Comparison of ENCODE assay signal across 23 cellular contexts in the genomic region with DNA sequence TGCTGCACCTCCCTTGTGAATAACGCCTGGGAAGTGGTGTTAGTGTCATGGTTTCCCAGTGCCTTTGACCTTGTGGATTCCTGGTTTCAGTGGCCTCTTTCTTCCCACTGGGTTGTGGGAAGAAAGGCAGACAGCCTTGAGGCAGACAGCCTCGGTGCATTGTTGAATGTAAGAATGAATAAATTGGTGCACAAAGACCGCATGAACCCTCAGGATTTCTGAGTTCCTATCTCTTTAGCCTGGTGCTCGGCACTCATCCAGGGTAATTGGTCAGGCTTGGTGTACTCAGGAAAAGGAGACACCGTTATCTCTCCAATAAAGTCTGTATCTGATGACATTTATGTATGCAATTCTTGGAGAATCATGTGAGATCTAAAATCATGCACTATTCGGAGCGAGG. TPM values are rescaled to one million over a fixed set of nuclear protein-coding genes. Genes with fewer than 3 reads are reported as not detected.
DNase-seq lines count a peak whose midpoint lies in the region; ATAC-seq, FAIRE-seq and TF ChIP-seq lines count a peak whose summit lies in the region.
"Had no signal": no experiment of that assay in that cellular context is flagged by ENCODE, and none has a peak within 500 bp of the region (broad histone marks: within the 10 kb centered on the region; RNA-seq: fewer than 3 reads in every experiment).

No MANE protein-coding gene starts in this region.

- H3K79me2 ChIP-seq in GM12878 (ENCODE audit: control insufficient read depth, insufficient read depth, low read length): peaks cover 28% of the 10 kb centered on the region

- H3K27me3 Mint-ChIP-seq in activated T-cell treated with anti-CD3 and anti-CD28 coated beads, Interleukin-2, amount 50 U/mL, for 72 hours (ENCODE audit: low read depth): no peaks in the 10 kb centered on the region
- H3K27me3 Mint-ChIP-seq in immature natural killer cell (ENCODE audit: low read depth in 3 of 3): peaks cover 0 to 5% (median 3%) of the 10 kb centered on the region in 3 donors
- H3K27me3 Mint-ChIP-seq in activated CD4-positive, alpha-beta memory T cell treated with anti-CD3 and anti-CD28 coated beads, Interleukin-2, amount 10 ng/mL, durations not matched to agents 7 days and 5 days: no peaks in the 10 kb centered on the region
- H3K27me3 Mint-ChIP-seq: activated naive CD4-positive, alpha-beta T cell treated with anti-CD3 and anti-CD28 coated beads, Interleukin-2, amount 50 U/mL, for 24 hours had no signal

- H4K20me1 ChIP-seq in GM12878 (ENCODE audit: control insufficient read depth, insufficient read depth): no peaks in the 10 kb centered on the region; the same call in 1 of the 2 replicates

- POLR2A ChIA-PET in GM12878 (lab: Charles Lee): interaction anchor here (1.0 kb wide), 1 partner anchor 90 kb away, joined by 3 read pairs; no protein-coding TSS in a partner anchor
- POLR2A ChIA-PET in activated CD4-positive, alpha-beta memory T cell treated with anti-CD3 and anti-CD28 coated beads, Interleukin-2, amount 10 ng/mL, durations not matched to agents 7 days and 5 days (lab: Charles Lee): no interaction called here

- H3K4me1 Mint-ChIP-seq in activated T-cell treated with anti-CD3 and anti-CD28 coated beads, Interleukin-2, amount 50 U/mL, for 72 hours (ENCODE audit: low read depth): peaks cover 46% of the 10 kb centered on the region
- H3K4me1 Mint-ChIP-seq in immature natural killer cell: peaks cover 45 to 55% of the 10 kb centered on the region in 2 donors
- peaks cover 25% of the 10 kb centered on the region for H3K4me1 Mint-ChIP-seq in activated CD4-positive, alpha-beta memory T cell treated with anti-CD3 and anti-CD28 coated beads, Interleukin-2, amount 10 ng/mL, durations not matched to agents 7 days and 5 days

- no peak for FAIRE-seq in GM12878 (lab: Jason Lieb, UNC)

- peak overlapping the region; percentile 7; the same call in 1 of the 2 replicates for H3K4me2 ChIP-seq in GM12878 (ENCODE audit: control insufficient read depth, insufficient read depth)

- H3K4me3 ChIP-seq in GM12878 (no peak overlapping the region), tibial artery (no peak overlapping the region)
- H3K4me3 ChIP-seq: mucosa of descending colon had no signal

- H3K36me3 Mint-ChIP-seq in activated T-cell treated with anti-CD3 and anti-CD28 coated beads, Interleukin-2, amount 50 U/mL, for 72 hours (ENCODE audit: insufficient read depth in 2 of 2): peaks cover 4% of the 10 kb centered on the region in 2 donors
- H3K36me3 Mint-ChIP-seq in immature natural killer cell: peaks cover 0 to 4% (median 0%) of the 10 kb centered on the region in 3 donors
- peaks cover 12% of the 10 kb centered on the region for H3K36me3 Mint-ChIP-seq in activated CD4-positive, alpha-beta memory T cell treated with anti-CD3 and anti-CD28 coated beads, Interleukin-2, amount 10 ng/mL, durations not matched to agents 7 days and 5 days (ENCODE audit: low read depth)
- H3K36me3 Mint-ChIP-seq: activated naive CD4-positive, alpha-beta T cell treated with anti-CD3 and anti-CD28 coated beads, Interleukin-2, amount 50 U/mL, for 24 hours had no signal

- CTCF ChIA-PET in GM12878 (lab: Yijun Ruan, JAX): interaction anchor here (1.4 to 1.8 kb wide), 2 partner anchors 10 to 35 kb away, joined by 4 to 6 read pairs; no protein-coding TSS in a partner anchor
- CTCF ChIA-PET in activated CD4-positive, alpha-beta memory T cell treated with anti-CD3 and anti-CD28 coated beads, Interleukin-2, amount 10 ng/mL, durations not matched to agents 7 days and 5 days (lab: Charles Lee): no interaction called here

- TF ChIP-seq EP300 in GM12878 (IDR thresholded peaks at IDR 0.05; ENCODE audit: borderline replicate concordance in 1 of 2, control insufficient read depth in 1 of 2, low read depth in 2 of 2, low read length in 2 of 2): no peak

- ATAC-seq in activated T-cell treated with anti-CD3 and anti-CD28 coated beads, Interleukin-2, amount 50 U/mL, for 72 hours (replicated peaks in 1 of 2): no peak
- ATAC-seq in GM12878 (no peak), HG02852 (IDR thresholded peaks at IDR 0.05; ENCODE audit: unreplicated experiment) (no peak)
- ATAC-seq: CD8-positive, alpha-beta T cell; left lobe of liver; mucosa of descending colon had no signal

- no peak overlapping the region for H3K4me3 Mint-ChIP-seq in activated T-cell treated with anti-CD3 and anti-CD28 coated beads, Interleukin-2, amount 50 U/mL, for 72 hours
- H3K4me3 Mint-ChIP-seq in immature natural killer cell: peak overlapping the region in 1 of 5 donors; percentile 5
- H3K4me3 Mint-ChIP-seq in activated CD4-positive, alpha-beta memory T cell treated with anti-CD3 and anti-CD28 coated beads, Interleukin-2, amount 10 ng/mL, durations not matched to agents 7 days and 5 days: no peak overlapping the region
- H3K4me3 Mint-ChIP-seq: activated naive CD4-positive, alpha-beta T cell treated with anti-CD3 and anti-CD28 coated beads, Interleukin-2, amount 50 U/mL, for 24 hours; CD8-positive, alpha-beta T cell had no signal

- no peak for DNase-seq in activated T-cell treated with anti-CD3 and anti-CD28 coated beads, Interleukin-2, amount 50 U/mL, for 72 hours
- DNase-seq in activated T-cell treated with anti-CD3 and anti-CD28 coated beads, Interleukin-2, amount 50 U/mL, for 1 hour: no peak
- DNase-seq in GM12878 (ENCODE audit: low read depth, low spot score) (no peak), immature natural killer cell (no peak), tibial artery (no peak), HPDE6-E6E7 (ENCODE audit: extremely low spot score) (no peak)
- no peak for DNase-seq in activated CD4-positive, alpha-beta memory T cell treated with anti-CD3 and anti-CD28 coated beads, Interleukin-2, amount 10 ng/mL, durations not matched to agents 7 days and 5 days
- DNase-seq: AML-193; CD8-positive, alpha-beta T cell; cortex of kidney; DMS79 treated with DMSO at 0.1 percent for 48 hours; mucosa of descending colon; NCI-H1105 treated with DMSO at 0.1 percent for 48 hours; NCI-H446; Right ventricle myocardium superior; stimulated activated CD4-positive, alpha-beta T cell treated with anti-CD3 and anti-CD28 coated beads, Interleukin-4, amount 100 ng/mL, for 1 hour; stimulated activated naive CD4-positive, alpha-beta T cell had no signal

- H3K27ac ChIP-seq in GM12878 (ENCODE audit: control insufficient read depth, insufficient read depth) (no peak overlapping the region), tibial artery (peak overlapping the region; percentile 53 to 96)

- peak overlapping the region; percentile 17 for H3K27ac Mint-ChIP-seq in activated T-cell treated with anti-CD3 and anti-CD28 coated beads, Interleukin-2, amount 50 U/mL, for 72 hours
- peak overlapping the region in 5 of 6 donors; percentile 18 to 69 (median 48) for H3K27ac Mint-ChIP-seq in immature natural killer cell
- H3K27ac Mint-ChIP-seq in activated CD4-positive, alpha-beta memory T cell treated with anti-CD3 and anti-CD28 coated beads, Interleukin-2, amount 10 ng/mL, durations not matched to agents 7 days and 5 days: no peak overlapping the region
- H3K27ac Mint-ChIP-seq: activated naive CD4-positive, alpha-beta T cell treated with anti-CD3 and anti-CD28 coated beads, Interleukin-2, amount 50 U/mL, for 24 hours; CD8-positive, alpha-beta T cell had no signal

- SMC1A ChIA-PET in GM12878 (lab: Charles Lee; ENCODE audit: uncharacterized antibody, unreplicated experiment): interaction anchor here (1.0 to 1.6 kb wide), 4 partner anchors 13 to 210 kb away, joined by 3 to 4 read pairs (median 3); no protein-coding TSS in a partner anchor

- H3K9me3 Mint-ChIP-seq in activated T-cell treated with anti-CD3 and anti-CD28 coated beads, Interleukin-2, amount 50 U/mL, for 72 hours: no peaks in the 10 kb centered on the region
- H3K9me3 Mint-ChIP-seq in immature natural killer cell: no peaks in the 10 kb centered on the region
- no peaks in the 10 kb centered on the region for H3K9me3 Mint-ChIP-seq in activated CD4-positive, alpha-beta memory T cell treated with anti-CD3 and anti-CD28 coated beads, Interleukin-2, amount 10 ng/mL, durations not matched to agents 7 days and 5 days
- H3K9me3 Mint-ChIP-seq: activated naive CD4-positive, alpha-beta T cell treated with anti-CD3 and anti-CD28 coated beads, Interleukin-2, amount 50 U/mL, for 24 hours; CD8-positive, alpha-beta T cell had no signal

- no peaks in the 10 kb centered on the region for H3K9me3 ChIP-seq in GM12878 (replicated peaks; ENCODE audit: control insufficient read depth, insufficient read depth, low read length)
- H3K9me3 ChIP-seq in tibial artery: no peaks in the 10 kb centered on the region
- H3K9me3 ChIP-seq: mucosa of descending colon had no signal

- no peaks in the 10 kb centered on the region for H3K27me3 ChIP-seq in GM12878 (replicated peaks in 1 of 2; ENCODE audit: control insufficient read depth in 2 of 2, insufficient read depth in 2 of 2, low read length in 1 of 2)
- H3K27me3 ChIP-seq in tibial artery: no peaks in the 10 kb centered on the region

- intact Hi-C loops in GM12878 (cut with micrococcal nuclease; ENCODE audit: unreplicated experiment): no loop called here
- intact Hi-C loops in tibial artery (cut with DNase I; ENCODE audit: low total_unique reads): loop anchor here (5.0 to 10.0 kb wide), 2 partner anchors 36 to 77 kb away; partner anchors contain the start of gene TRIM62

- RAD21 ChIA-PET in GM12878 (lab: Charles Lee; ENCODE audit: unreplicated experiment): no interaction called here

- TF ChIP-seq RAD21 in GM12878 (IDR thresholded peaks at IDR 0.05; ENCODE audit: insufficient read depth, low read depth, low read length): no peak

- H3K4me1 ChIP-seq in GM12878 (ENCODE audit: control insufficient read depth, insufficient read depth, low read length) (peaks cover 29% of the 10 kb centered on the region), tibial artery (peaks cover 10 to 87% (median 79%) of the 10 kb centered on the region in 4 donors)

- H3K36me3 ChIP-seq in GM12878 (ENCODE audit: control insufficient read depth in 2 of 2, insufficient read depth in 2 of 2, low read length in 1 of 2) (no peaks in the 10 kb centered on the region), tibial artery (peaks cover 0 to 8% (median 0%) of the 10 kb centered on the region in 3 donors)

- BruUV-seq in GM12878 (replicated peaks; lab: Mats Ljungman, UMichigan): no TSS peak

- no peak for TF ChIP-seq POLR2A in GM12878 (IDR thresholded peaks at IDR 0.05; ENCODE audit: low read depth, low read length)

- WGBS in GM12878 (ENCODE audit: insufficient coverage, insufficient replicate concordance, low lambda C conversion rate, missing lambda C conversion rate): 80% methylated on average over 7 of the region's 7 CpGs

- no peak overlapping the region for H3K9ac ChIP-seq in GM12878 (ENCODE audit: control insufficient read depth, insufficient read depth, low read length)

- no peak for TF ChIP-seq CTCF in GM12878 (IDR thresholded peaks at IDR 0.05 in 2 of 3, conservative IDR thresholded peaks at IDR 0.05 in 1 of 3; ENCODE audit: control insufficient read depth in 2 of 3, extremely low read depth in 1 of 3, insufficient read depth in 1 of 3, low read depth in 3 of 3, low read length in 3 of 3)
- no peak for TF ChIP-seq CTCF in tibial artery (IDR thresholded peaks at IDR 0.05)

- in situ Hi-C loops in GM12878 (cut with MboI): no loop called here

- no peak overlapping the region for H2AFZ ChIP-seq in GM12878 (ENCODE audit: control insufficient read depth, low read depth, low read length)

RNA-seq across cellular contexts. Expression of gene ZNF362, which starts 5.1 kb away (rescaled TPM):
- 10 to 100 TPM; 16.9 to 23.9 TPM for total RNA-seq in activated T-cell treated with anti-CD3 and anti-CD28 coated beads, Interleukin-2, amount 50 U/mL, for 72 hours
- total RNA-seq in GM12878 (2013; cell fraction: nucleolus; rRNA removed): 10.4 and 12.5 TPM in 2 replicates
- total RNA-seq in GM12878 (2014; rRNA removed) (8.2 and 11.1 TPM in 2 replicates), GM12878 (2014; rRNA removed; fragmentation: Illumina TruSeq; extraction: Trizol) (4.0 and 5.5 TPM in 2 replicates), GM12878 (2021) (20.2 and 22.8 TPM in 2 replicates)
- polyA plus RNA-seq in GM12878 (2011; ENCODE audit: low read depth): 2.4 TPM
- polyA plus RNA-seq in GM12878 (2011; rRNA removed) (1.5 and 3.5 TPM in 2 replicates), GM12878 (2014; fragmentation: Illumina TruSeq; extraction: Trizol) (3.2 and 6.7 TPM in 2 replicates), GM12878 (2014; fragmentation: Nextera tagmentation; extraction: Ambion mirVana) (1 to 10 TPM in 1 of 2 experiments, under 1 TPM in 1; 0.74 to 1.5 TPM), GM12878 (2014; rRNA removed) (14.4 and 20.1 TPM in 2 replicates), GM12878 (2016; fragmentation: Nextera tagmentation; extraction: Ambion mirVana) (10 to 100 TPM; 19.5 to 21.4 TPM), immature natural killer cell (10 to 100 TPM in 2 of 3 donors, 1 to 10 TPM in 1; 5.5 to 37.9 (median 16.2) TPM)
- polyA plus RNA-seq in GM12878 (2011; cell fraction: cytosol; rRNA removed): 2.7 and 4.4 TPM in 2 replicates
- 6.4 and 9.9 TPM in 2 replicates for polyA plus RNA-seq in GM12878 (2011; cell fraction: nucleus; rRNA removed)
- 7.5 and 7.9 TPM in 2 replicates for polyA plus RNA-seq in GM12878 (2012)
- 4.5 and 5.8 TPM in 2 replicates for polyA minus RNA-seq in GM12878 (2011; rRNA and poly(A)+ RNA removed)
- polyA minus RNA-seq in GM12878 (2011; cell fraction: cytosol; rRNA and poly(A)+ RNA removed): 2.5 and 4.5 TPM in 2 replicates
- polyA minus RNA-seq in GM12878 (2011; cell fraction: nucleus; rRNA and poly(A)+ RNA removed): 4.0 and 5.5 TPM in 2 replicates
- 10 to 100 TPM; 18.1 to 18.7 TPM for total RNA-seq in activated CD4-positive, alpha-beta memory T cell treated with anti-CD3 and anti-CD28 coated beads, Interleukin-2, amount 10 ng/mL, durations not matched to agents 7 days and 5 days

RNA-seq across cellular contexts. Expression of gene A3GALT2, which starts 59.6 kb away (rescaled TPM):
- total RNA-seq in activated T-cell treated with anti-CD3 and anti-CD28 coated beads, Interleukin-2, amount 50 U/mL, for 72 hours: not detected
- not detected in 2 replicates for total RNA-seq in GM12878 (2013; cell fraction: nucleolus; rRNA removed)
- total RNA-seq in GM12878 (2014; rRNA removed) (not detected in 2 replicates), GM12878 (2014; rRNA removed; fragmentation: Illumina TruSeq; extraction: Trizol) (not detected in 2 replicates), GM12878 (2021) (not detected in 2 replicates)
- not detected for polyA plus RNA-seq in GM12878 (2011; ENCODE audit: low read depth)
- polyA plus RNA-seq in GM12878 (2011; rRNA removed) (not detected in 2 replicates), GM12878 (2014; fragmentation: Illumina TruSeq; extraction: Trizol) (not detected in 2 replicates), GM12878 (2014; fragmentation: Nextera tagmentation; extraction: Ambion mirVana) (not detected), GM12878 (2014; rRNA removed) (not detected in 2 replicates), GM12878 (2016; fragmentation: Nextera tagmentation; extraction: Ambion mirVana) (not detected), immature natural killer cell (not detected)
- polyA plus RNA-seq in GM12878 (2011; cell fraction: cytosol; rRNA removed): not detected in 2 replicates
- not detected in 2 replicates for polyA plus RNA-seq in GM12878 (2011; cell fraction: nucleus; rRNA removed)
- not detected in 2 replicates for polyA plus RNA-seq in GM12878 (2012)
- polyA minus RNA-seq in GM12878 (2011; rRNA and poly(A)+ RNA removed): not detected in 2 replicates
- polyA minus RNA-seq in GM12878 (2011; cell fraction: cytosol; rRNA and poly(A)+ RNA removed): not detected in 2 replicates
- not detected in 2 replicates for polyA minus RNA-seq in GM12878 (2011; cell fraction: nucleus; rRNA and poly(A)+ RNA removed)
- total RNA-seq in activated CD4-positive, alpha-beta memory T cell treated with anti-CD3 and anti-CD28 coated beads, Interleukin-2, amount 10 ng/mL, durations not matched to agents 7 days and 5 days: not detected
- total RNA-seq: A172; CD8-positive, alpha-beta T cell; fibroblast of lung; left lobe of liver; mucosa of descending colon; Right ventricle myocardium superior had no signal
- polyA plus RNA-seq: fibroblast of lung, thymus had no signal
